ENCODE assay signal across 8 cellular contexts in the genomic region with DNA sequence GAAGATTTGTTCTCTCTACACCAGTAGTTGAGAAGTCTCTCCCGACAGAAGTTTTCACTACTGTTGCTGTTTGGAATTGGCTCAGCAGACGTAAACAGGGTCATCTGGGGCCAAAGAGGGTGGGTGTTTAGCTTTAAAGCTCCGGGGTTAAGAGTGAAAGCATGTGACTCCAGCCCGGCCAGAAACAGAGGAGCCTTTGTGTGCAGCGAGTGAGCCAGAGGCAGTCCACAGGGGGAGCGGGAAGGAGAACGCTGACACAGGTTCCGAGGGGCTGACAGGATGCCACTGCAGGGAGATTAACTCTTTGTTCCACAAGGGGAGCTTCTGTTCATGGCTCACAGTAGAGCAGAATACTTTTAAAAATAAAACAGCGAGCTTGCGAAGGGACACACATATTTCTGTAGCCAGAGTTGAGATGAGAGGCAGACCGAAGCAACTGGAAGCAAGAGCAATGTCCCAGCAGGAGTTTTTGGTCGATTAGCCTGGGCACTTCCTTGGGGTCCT. TPM values are rescaled to one million over a fixed set of nuclear protein-coding genes. Genes with fewer than 3 reads are reported as not detected.
DNase-seq lines count a peak whose midpoint lies in the region; ATAC-seq, FAIRE-seq and TF ChIP-seq lines count a peak whose summit lies in the region.

No MANE protein-coding gene starts in this region.

- no peaks in the 10 kb centered on the region for H4K20me1 ChIP-seq in GM12878 (ENCODE audit: control insufficient read depth, insufficient read depth)

- H3K4me3 ChIP-seq in NB4 (ENCODE audit: low read depth, low read length) (peak overlapping the region; percentile 50), GM12878 (peak overlapping the region; percentile 12; the same call in 1 of the 2 replicates), iPS-15b (ENCODE audit: low read depth, low read length) (peak overlapping the region; percentile 16)

- SMC1A ChIA-PET in GM12878 (lab: Charles Lee; ENCODE audit: uncharacterized antibody, unreplicated experiment) = interaction anchor here (1.2 to 43.9 kb wide), 5 partner anchors 9 to 34 kb away, joined by 4 to 981 read pairs (median 10); partner anchors contain the start of gene BMF

- no peaks in the 10 kb centered on the region for H3K36me3 ChIP-seq in GM12878 (ENCODE audit: control insufficient read depth in 2 of 2, insufficient read depth in 2 of 2, low read length in 1 of 2)
- H3K36me3 ChIP-seq in iPS-15b (ENCODE audit: control insufficient read depth, insufficient read depth, low read length) = no peaks in the 10 kb centered on the region

- CTCF ChIA-PET in GM12878 (lab: Yijun Ruan, JAX) = interaction anchor here (1.2 to 4.3 kb wide), 6 partner anchors 14 to 37 kb away, joined by 3 to 19 read pairs (median 10); no protein-coding TSS in a partner anchor

- peak; percentile 7 for FAIRE-seq in GM12878 (lab: Jason Lieb, UNC)

- no peak for TF ChIP-seq RAD21 in GM12878 (IDR thresholded peaks at IDR 0.05; ENCODE audit: insufficient read depth, low read depth, low read length)

- RAD21 ChIA-PET in GM12878 (lab: Charles Lee; ENCODE audit: unreplicated experiment) = interaction anchor here (1.4 to 3.4 kb wide), 6 partner anchors 14 to 34 kb away, joined by 4 to 20 read pairs (median 12); no protein-coding TSS in a partner anchor

- TF ChIP-seq POLR2A in NB4 (IDR thresholded peaks at IDR 0.05; ENCODE audit: extremely low read depth, insufficient read length) = no peak
- TF ChIP-seq POLR2A in GM12878 (IDR thresholded peaks at IDR 0.05; ENCODE audit: low read depth, low read length) = no peak

- in situ Hi-C loops in GM12878 (cut with MboI) = no loop called here

- peak; percentile 72 for ATAC-seq in GM12878

- TF ChIP-seq CTCF in NB4 (IDR thresholded peaks at IDR 0.05; ENCODE audit: low read depth, low read length) = no peak
- TF ChIP-seq CTCF in GM12878 (IDR thresholded peaks at IDR 0.05 in 2 of 3, conservative IDR thresholded peaks at IDR 0.05 in 1 of 3; ENCODE audit: control insufficient read depth in 2 of 3, extremely low read depth in 1 of 3, insufficient read depth in 1 of 3, low read depth in 3 of 3, low read length in 3 of 3) = no peak

- peak in 1 of 2 experiments; percentile 25; a peak in 1 of 4 replicates for TF ChIP-seq EP300 in GM12878 (IDR thresholded peaks at IDR 0.05; ENCODE audit: borderline replicate concordance in 1 of 2, control insufficient read depth in 1 of 2, low read depth in 2 of 2, low read length in 2 of 2)

- no TSS peak for BruUV-seq in GM12878 (replicated peaks; lab: Mats Ljungman, UMichigan)

- H3K79me2 ChIP-seq in GM12878 (ENCODE audit: control insufficient read depth, insufficient read depth, low read length) = no peaks in the 10 kb centered on the region

- H3K27me3 ChIP-seq in GM12878 (replicated peaks in 1 of 2; ENCODE audit: control insufficient read depth in 2 of 2, insufficient read depth in 2 of 2, low read length in 1 of 2) = no peaks in the 10 kb centered on the region
- H3K27me3 ChIP-seq in iPS-15b (ENCODE audit: control insufficient read depth, insufficient read depth, low read length) = peaks cover 31% of the 10 kb centered on the region

- peak overlapping the region; percentile 90 for H2AFZ ChIP-seq in GM12878 (ENCODE audit: control insufficient read depth, low read depth, low read length)

- H3K27ac ChIP-seq in GM12878 (ENCODE audit: control insufficient read depth, insufficient read depth) = no peak overlapping the region; the same call in 1 of the 2 replicates

- DNase-seq in EH (ENCODE audit: low read depth) (peak; percentile 61), NB4 (ENCODE audit: low read depth) (peak; percentile 74), GM12878 (ENCODE audit: low read depth, low spot score) (no peak), pulmonary artery endothelial cell (ENCODE audit: low read depth, low spot score) (peak; percentile 75)
- no peak for DNase-seq in stimulated activated CD4-positive, alpha-beta T cell treated with anti-CD3 and anti-CD28 coated beads, Interleukin-2, amount 100 ng/mL, for 48 hours
- no peak for DNase-seq in activated CD4-positive, alpha-beta T cell treated with anti-CD3 and anti-CD28 coated beads, Interleukin-2, amount 50 U/mL, for 4 hours
- no peak for DNase-seq in activated CD4-positive, CD25-positive, alpha-beta regulatory T cell (lab: John Stamatoyannopoulos, UW)

- H3K4me1 ChIP-seq in GM12878 (ENCODE audit: control insufficient read depth, insufficient read depth, low read length) = peaks cover 37% of the 10 kb centered on the region
- peaks cover 18% of the 10 kb centered on the region for H3K4me1 ChIP-seq in iPS-15b (ENCODE audit: control insufficient read depth, insufficient read depth, low read length)

- H3K9ac ChIP-seq in GM12878 (ENCODE audit: control insufficient read depth, insufficient read depth, low read length) (peak overlapping the region; percentile 62), iPS-15b (ENCODE audit: low read depth, low read length) (no peak overlapping the region)

- H3K9me3 ChIP-seq in GM12878 (replicated peaks; ENCODE audit: control insufficient read depth, insufficient read depth, low read length) (no peaks in the 10 kb centered on the region), iPS-15b (ENCODE audit: control insufficient read depth, insufficient read depth, low read length) (no peaks in the 10 kb centered on the region)

- H3K4me2 ChIP-seq in GM12878 (ENCODE audit: control insufficient read depth, insufficient read depth) = peak overlapping the region; percentile 52

- 71% methylated on average over 12 of the region's 12 CpGs for WGBS in GM12878 (ENCODE audit: insufficient coverage, insufficient replicate concordance, low lambda C conversion rate, missing lambda C conversion rate)

- POLR2A ChIA-PET in GM12878 (lab: Charles Lee) = interaction anchor here (0.7 to 1.6 kb wide), 3 partner anchors 11 to 17 kb away, joined by 3 to 7 read pairs (median 5); no protein-coding TSS in a partner anchor

- intact Hi-C loops in GM12878 (cut with micrococcal nuclease; ENCODE audit: unreplicated experiment) = no loop called here

TF ChIP-seq in GM12878, 131 proteins besides CTCF, POLR2A, EP300 and RAD21:
- TF ChIP-seq POLR2AphosphoS5 (IDR thresholded peaks at IDR 0.05; ENCODE audit: low read length) (0 out of 2 replicates have a peak, but pooled peaks have one; percentile 29), TCF12 (IDR thresholded peaks at IDR 0.05; ENCODE audit: low read depth, low read length) (0 out of 2 replicates have a peak, but pooled peaks have one; percentile 16), BMI1 (IDR thresholded peaks at IDR 0.05; ENCODE audit: borderline replicate concordance) (no peak), RAD51 (IDR thresholded peaks at IDR 0.05) (peak; percentile 53), TBL1XR1 (IDR thresholded peaks at IDR 0.05; ENCODE audit: low read depth, low read length) (no peak)

RNA-seq across cellular contexts. Expression of gene BMF, which starts 26.9 kb away (rescaled TPM):
- 43.4 and 50.5 TPM in 2 replicates for total RNA-seq in GM12878 (2013; cell fraction: nucleolus; rRNA removed)
- total RNA-seq in GM12878 (2014; rRNA removed) (17.3 and 19.2 TPM in 2 replicates), GM12878 (2014; rRNA removed; fragmentation: Illumina TruSeq; extraction: Trizol) (16.4 and 20.1 TPM in 2 replicates), GM12878 (2021) (34.9 and 35.7 TPM in 2 replicates), pulmonary artery endothelial cell (1.1 and 2.5 TPM in 2 replicates)
- 20.0 TPM for polyA plus RNA-seq in GM12878 (2011; ENCODE audit: low read depth)
- polyA plus RNA-seq in GM12878 (2011; rRNA removed) (14.7 and 22.1 TPM in 2 replicates), GM12878 (2014; fragmentation: Illumina TruSeq; extraction: Trizol) (17.4 and 23.8 TPM in 2 replicates), GM12878 (2014; fragmentation: Nextera tagmentation; extraction: Ambion mirVana) (1 to 10 TPM in 1 of 2 experiments, under 1 TPM in 1; 0.82 to 1.3 TPM), GM12878 (2014; rRNA removed) (26.8 and 27.5 TPM in 2 replicates), GM12878 (2016; fragmentation: Nextera tagmentation; extraction: Ambion mirVana) (1 to 10 TPM; 4.0 to 4.2 TPM)
- 27.1 and 27.9 TPM in 2 replicates for polyA plus RNA-seq in GM12878 (2011; cell fraction: cytosol; rRNA removed)
- 24.6 and 24.9 TPM in 2 replicates for polyA plus RNA-seq in GM12878 (2011; cell fraction: nucleus; rRNA removed)
- 26.9 and 30.0 TPM in 2 replicates for polyA plus RNA-seq in GM12878 (2012)
- 21.4 and 35.2 TPM in 2 replicates for polyA minus RNA-seq in GM12878 (2011; rRNA and poly(A)+ RNA removed)
- polyA minus RNA-seq in GM12878 (2011; cell fraction: cytosol; rRNA and poly(A)+ RNA removed) = 8.8 and 9.4 TPM in 2 replicates
- 9.3 and 14.4 TPM in 2 replicates for polyA minus RNA-seq in GM12878 (2011; cell fraction: nucleus; rRNA and poly(A)+ RNA removed)

RNA-seq across cellular contexts. Expression of gene SRP14, which starts 42.8 kb away (rescaled TPM):
- total RNA-seq in GM12878 (2013; cell fraction: nucleolus; rRNA removed) = 27.7 and 29.4 TPM in 2 replicates
- total RNA-seq in GM12878 (2014; rRNA removed) = 273 and 320 TPM in 2 replicates
- total RNA-seq in GM12878 (2014; rRNA removed; fragmentation: Illumina TruSeq; extraction: Trizol) = 181 and 189 TPM in 2 replicates
- total RNA-seq in GM12878 (2021) = 141 TPM in 2 replicates
- 301 TPM for polyA plus RNA-seq in GM12878 (2011; ENCODE audit: low read depth)
- 431 and 589 TPM in 2 replicates for polyA plus RNA-seq in GM12878 (2011; rRNA removed)
- 161 and 219 TPM in 2 replicates for polyA plus RNA-seq in GM12878 (2011; cell fraction: cytosol; rRNA removed)
- 122 and 149 TPM in 2 replicates for polyA plus RNA-seq in GM12878 (2011; cell fraction: nucleus; rRNA removed)
- 239 and 266 TPM in 2 replicates for polyA plus RNA-seq in GM12878 (2012)
- polyA plus RNA-seq in GM12878 (2014; fragmentation: Illumina TruSeq; extraction: Trizol) = 364 and 455 TPM in 2 replicates
- 1,000 to 10,000 TPM; 1,041 to 1,182 TPM for polyA plus RNA-seq in GM12878 (2014; fragmentation: Nextera tagmentation; extraction: Ambion mirVana)
- 546 and 554 TPM in 2 replicates for polyA plus RNA-seq in GM12878 (2014; rRNA removed)
- polyA plus RNA-seq in GM12878 (2016; fragmentation: Nextera tagmentation; extraction: Ambion mirVana) = 100 to 1,000 TPM; 806 to 826 TPM
- 69.2 and 71.6 TPM in 2 replicates for polyA minus RNA-seq in GM12878 (2011; rRNA and poly(A)+ RNA removed)
- 31.9 and 39.9 TPM in 2 replicates for polyA minus RNA-seq in GM12878 (2011; cell fraction: cytosol; rRNA and poly(A)+ RNA removed)
- polyA minus RNA-seq in GM12878 (2011; cell fraction: nucleus; rRNA and poly(A)+ RNA removed) = 33.1 and 43.4 TPM in 2 replicates
- 219 and 266 TPM in 2 replicates for total RNA-seq in pulmonary artery endothelial cell

Comparison
In these comparisons a context has a peak if more than half of its experiments do, and no peak if none do; other contexts are left out.
1. DNase-seq: peak in EH (single experiment), NB4 (single experiment) and pulmonary artery endothelial cell (single experiment); none in GM12878 (single experiment), stimulated activated CD4-positive, alpha-beta T cell treated with anti-CD3 and anti-CD28 coated beads, Interleukin-2, amount 100 ng/mL, for 48 hours (0 of 2), activated CD4-positive, alpha-beta T cell treated with anti-CD3 and anti-CD28 coated beads, Interleukin-2, amount 50 U/mL, for 4 hours (0 of 2) and activated CD4-positive, CD25-positive, alpha-beta regulatory T cell (0 of 4).
2. Peak in every context shown above with its lines, with median percentiles within 50 percentile points of each other: H3K4me3 ChIP-seq.